21 cellular contexts compared by ENCODE assay signal in genomic region chr3:38365469-38366062, GRCh38. TPM values are rescaled to one million over a fixed set of nuclear protein-coding genes. Genes with fewer than 3 reads are reported as not detected.
A peak's percentile ranks its signal among the peaks of the same experiment; 100 is the strongest.
DNase-seq lines count a peak whose midpoint lies in the region; ATAC-seq, FAIRE-seq and TF ChIP-seq lines count a peak whose summit lies in the region.
"Had no signal": no experiment of that assay in that cellular context is flagged by ENCODE, and none has a peak within 500 bp of the region (broad histone marks: within the 10 kb centered on the region; RNA-seq: fewer than 3 reads in every experiment).

No MANE protein-coding gene starts in this region.

- H3K23ac ChIP-seq in H1 (ENCODE audit: insufficient read length) = no peak overlapping the region

- no peak overlapping the region for H4K5ac ChIP-seq in H1 (ENCODE audit: insufficient read length, low read depth, low read length)

- no peak overlapping the region for H3K18ac ChIP-seq in H1 (ENCODE audit: extremely low read depth, low read length)

- H3K23me2 ChIP-seq in H1 (ENCODE audit: low read depth, low read length) = no peaks in the 10 kb centered on the region

- no peak overlapping the region for H2BK20ac ChIP-seq in H1 (ENCODE audit: low read length)

- no peak overlapping the region for H2BK5ac ChIP-seq in H1 (ENCODE audit: low read depth, low read length)

- H3K27ac ChIP-seq in Panc1 (ENCODE audit: low read length) (no peak overlapping the region), H1 (ENCODE audit: low read depth, low read length) (no peak overlapping the region), right lobe of liver (no peak overlapping the region), hepatocyte (no peak overlapping the region), heart right ventricle (no peak overlapping the region)

- intact Hi-C loops in Panc1 (cut with micrococcal nuclease; ENCODE audit: unreplicated experiment) = no loop called here
- intact Hi-C loops in right lobe of liver (cut with DNase I) = no loop called here
- intact Hi-C loops in sciatic nerve (cut with DNase I) = no loop called here
- intact Hi-C loops in heart right ventricle (cut with DNase I) = no loop called here

- POLR2A ChIA-PET in Panc1 (lab: Charles Lee) (no interaction called here), H1 (lab: Charles Lee; ENCODE audit: partially characterized antibody) (no interaction called here)

- no peak overlapping the region for H2AK5ac ChIP-seq in H1 (ENCODE audit: low read depth, low read length)

- TF ChIP-seq POLR2A in H1 (IDR thresholded peaks at IDR 0.05; ENCODE audit: control extremely low read depth in 1 of 2, low read depth in 2 of 2, low read length in 2 of 2) (no peak), right lobe of liver (IDR thresholded peaks at IDR 0.05) (no peak)

- BruUV-seq in Panc1 (replicated peaks; lab: Mats Ljungman, UMichigan) = no TSS peak

- FAIRE-seq in H1 (lab: Jason Lieb, UNC) = no peak
- FAIRE-seq: A204.1, GM12878, GM19239 had no signal

- H2BK15ac ChIP-seq in H1 (ENCODE audit: low read length) = no peak overlapping the region

- H3K79me2 ChIP-seq in H1 (ENCODE audit: control insufficient read depth in 1 of 2, insufficient read depth in 2 of 2, low read length in 2 of 2) (no peaks in the 10 kb centered on the region), hepatocyte (no peaks in the 10 kb centered on the region)

- no peak overlapping the region for H3K4me3 ChIP-seq in Panc1 (ENCODE audit: low read depth in 2 of 2, low read length in 2 of 2)
- H3K4me3 ChIP-seq in H1 (ENCODE audit: extremely low read depth in 1 of 4, insufficient read depth in 2 of 4, low read depth in 3 of 4, low read length in 4 of 4) = no peak overlapping the region
- no peak overlapping the region for H3K4me3 ChIP-seq in right lobe of liver
- no peak overlapping the region for H3K4me3 ChIP-seq in hepatocyte
- H3K4me3 ChIP-seq in heart right ventricle = no peak overlapping the region
- H3K4me3 ChIP-seq: GM12878, HAP-1 had no signal

- ATAC-seq in Panc1 = 0 out of 2 replicates have a peak, but pooled peaks have one; percentile 42
- ATAC-seq in right lobe of liver = peak in 3 of 4 donors; percentile 30 to 45 (median 42)
- peak; percentile 44 for ATAC-seq in sciatic nerve
- ATAC-seq in HG03571 (IDR thresholded peaks at IDR 0.05; ENCODE audit: unreplicated experiment) = no peak
- no peak for ATAC-seq in heart right ventricle
- ATAC-seq: GM12878 had no signal

- CTCF ChIA-PET in Panc1 (lab: Charles Lee) = no interaction called here
- CTCF ChIA-PET in H1 (lab: Charles Lee; ENCODE audit: partially characterized antibody) = interaction anchor here (0.7 to 1.2 kb wide), 2 partner anchors 10 to 14 kb away, joined by 3 to 4 read pairs; no protein-coding TSS in a partner anchor

- H4K91ac ChIP-seq in H1 (replicated peaks; ENCODE audit: insufficient read length, low read length) = no peak overlapping the region

- H3K9ac ChIP-seq in H1 (replicated peaks in 1 of 4; ENCODE audit: extremely low read depth in 1 of 4, low read depth in 3 of 4, low read length in 3 of 4) = no peak overlapping the region

- H3K9me3 ChIP-seq in Panc1 (ENCODE audit: control insufficient read depth, insufficient read depth, low read depth, low read length) (no peaks in the 10 kb centered on the region), H1 (ENCODE audit: insufficient read depth in 2 of 2, low read depth in 1 of 2, low read length in 1 of 2) (peaks cover 4 to 8% of the 10 kb centered on the region in 2 experiments; a peak in 2 of 4 replicates), right lobe of liver (no peaks in the 10 kb centered on the region), hepatocyte (ENCODE audit: low read depth) (no peaks in the 10 kb centered on the region), heart right ventricle (peaks cover 0 to 6% (median 0%) of the 10 kb centered on the region in 11 donors)
- H3K9me3 ChIP-seq: BE2C, HAP-1 had no signal

- no peak overlapping the region for H3K56ac ChIP-seq in H1 (replicated peaks; ENCODE audit: insufficient read length, low read depth, low read length)

- no peak overlapping the region for H2BK120ac ChIP-seq in H1 (replicated peaks; ENCODE audit: low read depth, low read length)

- H3K27me3 ChIP-seq in Panc1 (ENCODE audit: control insufficient read depth, insufficient read depth, low read length) (no peaks in the 10 kb centered on the region), H1 (replicated peaks in 1 of 4; ENCODE audit: control insufficient read depth in 3 of 4, extremely low read depth in 1 of 4, insufficient read depth in 3 of 4, low read length in 3 of 4) (no peaks in the 10 kb centered on the region), right lobe of liver (no peaks in the 10 kb centered on the region), hepatocyte (no peaks in the 10 kb centered on the region), heart right ventricle (no peaks in the 10 kb centered on the region)
- H3K27me3 ChIP-seq: BE2C had no signal

- no peak overlapping the region for H3K14ac ChIP-seq in H1 (ENCODE audit: insufficient read length)

- H4K20me1 ChIP-seq in H1 (replicated peaks in 1 of 2; ENCODE audit: control insufficient read depth in 1 of 2, insufficient read depth in 2 of 2, low read length in 2 of 2) = no peaks in the 10 kb centered on the region
- H4K20me1 ChIP-seq in hepatocyte (ENCODE audit: insufficient read depth, poor library complexity, severe bottlenecking) = no peaks in the 10 kb centered on the region

- no peak overlapping the region for H3K4me2 ChIP-seq in H1 (ENCODE audit: insufficient read depth in 1 of 2, low read depth in 2 of 2, low read length in 2 of 2)
- H3K4me2 ChIP-seq in hepatocyte = no peak overlapping the region

- TF ChIP-seq CTCF in Panc1 (IDR thresholded peaks at IDR 0.05) (no peak), H1 (IDR thresholded peaks at IDR 0.05; ENCODE audit: control extremely low read depth in 1 of 3, insufficient read depth in 1 of 3, low read depth in 1 of 3, low read length in 3 of 3) (no peak), right lobe of liver (IDR thresholded peaks at IDR 0.05) (no peak), hepatocyte (IDR thresholded peaks at IDR 0.05; ENCODE audit: poor library complexity) (no peak), heart right ventricle (IDR thresholded peaks at IDR 0.05) (no peak)

- in situ Hi-C loops in Panc1 (cut with HindIII; ENCODE audit: low pct_unique_long_range_greater_than_20kb, low sequenced_read_pairs) = no loop called here

- no peaks in the 10 kb centered on the region for H3K79me1 ChIP-seq in H1 (ENCODE audit: low read depth, low read length)

- no peak overlapping the region for H2BK12ac ChIP-seq in H1 (ENCODE audit: low read depth, low read length)

- H3K4ac ChIP-seq in H1 (replicated peaks; ENCODE audit: insufficient read length, low read depth, low read length) = no peak overlapping the region

- H3K4me1 ChIP-seq in Panc1 (ENCODE audit: control insufficient read depth, insufficient read depth, low read length) (no peaks in the 10 kb centered on the region), H1 (replicated peaks in 1 of 4; ENCODE audit: control insufficient read depth in 3 of 4, insufficient read depth in 4 of 4, low read length in 3 of 4) (no peaks in the 10 kb centered on the region; a peak in 1 of 7 replicates), right lobe of liver (no peaks in the 10 kb centered on the region), hepatocyte (ENCODE audit: insufficient read depth) (no peaks in the 10 kb centered on the region), heart right ventricle (no peaks in the 10 kb centered on the region)
- H3K4me1 ChIP-seq: BE2C, HAP-1 had no signal

- H4K8ac ChIP-seq in H1 (ENCODE audit: extremely low read depth, insufficient read depth, low read length) = peak overlapping the region; percentile 79; the same call in 1 of the 2 replicates

- 91% methylated on average over 11 of the region's 13 CpGs; no CpG with 5 or more reads in 1 of the 2 experiments for WGBS in H1 (ENCODE audit: extremely low coverage in 1 of 2, insufficient coverage in 1 of 2, insufficient read length in 1 of 2, insufficient replicate concordance in 2 of 2, low coverage in 1 of 2, low lambda C conversion rate in 2 of 2, missing lambda C conversion rate in 1 of 2), 2 experiments
- WGBS in right lobe of liver (ENCODE audit: insufficient coverage, low coverage, low lambda C conversion rate, missing lambda C conversion rate) = no CpG with 5 or more reads among the region's 13 CpGs
- WGBS in hepatocyte (ENCODE audit: low lambda C conversion rate, missing lambda C conversion rate) = 96% methylated on average over 13 of the region's 13 CpGs
- WGBS in heart right ventricle, 2 donors = 95 to 96% methylated on average over 13 of the region's 13 CpGs

- DNase-seq in Panc1 (ENCODE audit: low read depth, low spot score) (no peak), H1 (ENCODE audit: low read depth in 1 of 2, low spot score in 2 of 2) (no peak), right lobe of liver (peak in 1 of 3 donors; percentile 47), sciatic nerve (ENCODE audit: low spot score) (no peak), hepatocyte (ENCODE audit: low spot score) (no peak), heart right ventricle (no peak)
- DNase-seq: ACHN; BE2C; C1 segment of cervical spinal cord; CD4-positive, CD25-positive, alpha-beta regulatory T cell; CD8-positive, alpha-beta memory T cell; COR-L47; DMS 273 treated with DMSO at 0.1 percent for 48 hours; DMS53; DND-41; EL had no signal

- no peak for TF ChIP-seq RAD21 in H1 (IDR thresholded peaks at IDR 0.05 in 1 of 2, conservative IDR thresholded peaks at IDR 0.05 in 1 of 2; ENCODE audit: low read depth in 2 of 2, low read length in 2 of 2)

- H2AFZ ChIP-seq in H1 (ENCODE audit: low read length) (no peak overlapping the region), hepatocyte (no peak overlapping the region)

- no peaks in the 10 kb centered on the region for H3K36me3 ChIP-seq in Panc1 (ENCODE audit: control insufficient read depth, insufficient read depth, low read length)
- peaks cover 0 to 8% (median 5%) of the 10 kb centered on the region in 4 experiments; a peak in 3 of 8 replicates for H3K36me3 ChIP-seq in H1 (ENCODE audit: control insufficient read depth in 2 of 4, insufficient read depth in 4 of 4, low read length in 3 of 4)
- peaks cover 0 to 92% (median 37%) of the 10 kb centered on the region in 4 donors for H3K36me3 ChIP-seq in right lobe of liver
- H3K36me3 ChIP-seq in hepatocyte (replicated peaks; ENCODE audit: insufficient read depth, low read depth) = no peaks in the 10 kb centered on the region
- H3K36me3 ChIP-seq in heart right ventricle = peaks cover 0 to 33% (median 0%) of the 10 kb centered on the region in 9 donors
- H3K36me3 ChIP-seq: BE2C had no signal

- TF ChIP-seq EP300 in H1 (IDR thresholded peaks at IDR 0.05; ENCODE audit: borderline replicate concordance in 1 of 2, low read depth in 2 of 2, low read length in 2 of 2) = no peak

- no peaks in the 10 kb centered on the region for H3K9me2 ChIP-seq in hepatocyte (replicated peaks; ENCODE audit: insufficient read depth)

RNA-seq across cellular contexts. Expression of gene XYLB, which starts 19.0 kb away (rescaled TPM):
- 6.6 TPM for total RNA-seq in Panc1 (2021; ENCODE audit: unreplicated experiment)
- 4.8 TPM for polyA plus RNA-seq in Panc1 (2012; ENCODE audit: insufficient read length)
- 5.3 and 5.5 TPM in 2 replicates for total RNA-seq in H1 (2021; fragmentation: NEBNext Ultra II Directional; extraction: Animal tissue kit (Norgen Biotek cat#: 25700))
- polyA plus RNA-seq in H1 (2011; rRNA removed) = 1.7 and 2.8 TPM in 2 replicates
- 2.8 TPM for polyA plus RNA-seq in H1 (2011; cell fraction: cytosol; rRNA removed)
- 10.3 TPM for polyA plus RNA-seq in H1 (2011; cell fraction: nucleus; rRNA removed)
- 1.8 to 4.6 TPM (median 2.0 TPM) in 4 replicates for polyA plus RNA-seq in H1 (2012, experiment 1 of 2)
- 0.81 TPM for polyA plus RNA-seq in H1 (2012, experiment 2 of 2)
- polyA plus RNA-seq in H1 (2013, experiment 1 of 2) = 2.8 TPM
- 1.7 TPM for polyA plus RNA-seq in H1 (2013, experiment 2 of 2)
- 6.7 and 7.9 TPM in 2 replicates for polyA minus RNA-seq in H1 (2011; rRNA and poly(A)+ RNA removed)
- 1.9 TPM for polyA minus RNA-seq in H1 (2011; cell fraction: cytosol; rRNA and poly(A)+ RNA removed)
- 27.7 TPM for polyA minus RNA-seq in H1 (2011; cell fraction: nucleus; rRNA and poly(A)+ RNA removed)
- total RNA-seq in right lobe of liver = 10 to 100 TPM; 26.2 to 48.3 (median 36.6) TPM
- total RNA-seq in sciatic nerve = 5.3 TPM
- total RNA-seq in hepatocyte = 7.1 and 8.2 TPM in 2 replicates
- polyA plus RNA-seq in hepatocyte = 5.5 and 12.5 TPM in 2 replicates
- 1 to 10 TPM in 2 of 10 donors, under 1 TPM in 8; 0.42 to 1.7 (median 0.73) TPM for total RNA-seq in heart right ventricle
- polyA plus RNA-seq in heart right ventricle = under 1 TPM; 0.22 TPM

Comparison
In these comparisons a context has a peak if more than half of its experiments do, and no peak if none do; other contexts are left out.
1. ATAC-seq: peak in Panc1 (single experiment), right lobe of liver (3 of 4) and sciatic nerve (single experiment); none in HG03571 (single experiment) and heart right ventricle (0 of 8).